ENCODE assay signal across 8 cellular contexts in the genomic region with DNA sequence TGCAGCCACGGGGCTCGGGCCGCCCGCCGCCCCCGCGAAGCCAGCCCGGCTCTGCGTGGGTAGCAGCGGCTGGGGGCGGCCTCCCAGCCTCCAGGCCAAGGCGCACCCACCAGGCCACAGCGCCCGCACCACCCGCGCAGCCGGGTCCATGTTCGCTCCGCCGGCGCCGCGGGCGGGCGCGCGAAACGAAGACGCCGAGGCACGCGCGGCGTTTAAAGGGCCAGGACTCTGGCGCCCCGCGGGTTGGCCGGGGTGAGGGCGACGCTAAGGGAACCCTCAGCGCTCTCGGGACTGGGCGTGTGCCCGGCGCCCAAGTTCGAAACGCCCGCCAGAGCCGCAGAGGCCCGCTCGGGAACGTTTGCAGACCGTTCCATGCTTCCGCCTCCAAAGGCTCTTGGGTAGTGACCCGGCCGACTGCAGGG. TPM values are rescaled to one million over a fixed set of nuclear protein-coding genes. Genes with fewer than 3 reads are reported as not detected.
DNase-seq lines count a peak whose midpoint lies in the region; ATAC-seq and TF ChIP-seq lines count a peak whose summit lies in the region.

TSS of gene PTGES2 (minus strand) at position 162 of the 422 bp plus-strand sequence. CDS start at position 150, 12 bp downstream.

- DNase-seq in ACHN (peak; percentile 80), NCI-H446 (lab: John Stamatoyannopoulos, UW) (peak; percentile 18 to 76), dermis microvascular lymphatic vessel endothelial cell (ENCODE audit: low read depth in 2 of 2) (peak; percentile 67 to 86)
- DNase-seq in activated CD4-positive, alpha-beta T cell treated with anti-CD3 and anti-CD28 coated beads, Interleukin-2, amount 50 U/mL, for 24 hours (ENCODE audit: low read depth in 1 of 2, low spot score in 1 of 2) = peak; percentile 59 to 63
- peak; percentile 85 for DNase-seq in stimulated activated CD4-positive, alpha-beta T cell treated with anti-CD3 and anti-CD28 coated beads, Interleukin-4, amount 100 ng/mL, for 1 hour

- in situ Hi-C loops in ACHN (cut with HindIII; ENCODE audit: low pct_ligation_motif_present, low pct_unique_long_range_greater_than_20kb, low sequenced_read_pairs) = no loop called here

- peak within 1 kb of the TSS; percentile 88 to 96 (median 95) for H3K4me3 ChIP-seq in liver (ENCODE audit: low read depth in 1 of 3, low read length in 3 of 3)

- H3K4me1 ChIP-seq in liver (ENCODE audit: control insufficient read depth in 4 of 4, insufficient read depth in 4 of 4, low read length in 3 of 4) = peaks cover 13 to 34% (median 23%) of the 10 kb centered on the region in 4 donors

- peaks cover under 1 to 7% (median 6%) of the 10 kb centered on the region in 4 donors for H3K36me3 ChIP-seq in liver (ENCODE audit: control insufficient read depth in 4 of 4, insufficient read depth in 3 of 4, low read depth in 1 of 4, low read length in 3 of 4)

- peak within 1 kb of the TSS; percentile 92 to 93 for H3K9ac ChIP-seq in liver (ENCODE audit: low read depth in 1 of 2, low read length in 2 of 2)

- no peaks in the 10 kb centered on the region for H3K9me3 ChIP-seq in liver (ENCODE audit: control insufficient read depth in 4 of 4, low read length in 3 of 4)

- TF ChIP-seq RAD21 in liver (IDR thresholded peaks at IDR 0.05) = no peak

- ATAC-seq in GM18520 (IDR thresholded peaks at IDR 0.05; ENCODE audit: unreplicated experiment) (peak; percentile 51), HG03066 (IDR thresholded peaks at IDR 0.05; ENCODE audit: low read depth, unreplicated experiment) (peak; percentile 44)

- H3K27me3 ChIP-seq in liver (ENCODE audit: control insufficient read depth in 4 of 4, insufficient read depth in 4 of 4, low read length in 3 of 4) = no peaks in the 10 kb centered on the region

- under 1% methylated on average over 56 of the region's 56 CpGs for WGBS in liver

- TF ChIP-seq CTCF in liver (IDR thresholded peaks at IDR 0.05; ENCODE audit: low read depth, low read length, missing input control) = no peak

- peak within 1 kb of the TSS; percentile 98 to 99 for H3K27ac ChIP-seq in liver (ENCODE audit: low read depth in 1 of 2, low read length in 2 of 2)

TF ChIP-seq in liver, 16 proteins besides CTCF, POLR2A, EP300 and RAD21:
- TF ChIP-seq JUND (IDR thresholded peaks at IDR 0.05) = no peak

RNA-seq across cellular contexts. Expression of gene PTGES2, which starts in this region (rescaled TPM):
- 67.3 and 73.2 TPM in 2 replicates for total RNA-seq in dermis microvascular lymphatic vessel endothelial cell
- total RNA-seq in liver = 10 to 100 TPM; 22.8 to 34.7 TPM
- 10 to 100 TPM; 28.2 to 41.1 TPM for polyA plus RNA-seq in liver

Comparison
In these comparisons a context has a peak if more than half of its experiments do, and no peak if none do; other contexts are left out.
1. Peak in every context shown above with its lines: DNase-seq, ATAC-seq, H3K4me3 ChIP-seq and H3K27ac ChIP-seq.